15 cellular contexts compared by ENCODE assay signal in the genomic region with DNA sequence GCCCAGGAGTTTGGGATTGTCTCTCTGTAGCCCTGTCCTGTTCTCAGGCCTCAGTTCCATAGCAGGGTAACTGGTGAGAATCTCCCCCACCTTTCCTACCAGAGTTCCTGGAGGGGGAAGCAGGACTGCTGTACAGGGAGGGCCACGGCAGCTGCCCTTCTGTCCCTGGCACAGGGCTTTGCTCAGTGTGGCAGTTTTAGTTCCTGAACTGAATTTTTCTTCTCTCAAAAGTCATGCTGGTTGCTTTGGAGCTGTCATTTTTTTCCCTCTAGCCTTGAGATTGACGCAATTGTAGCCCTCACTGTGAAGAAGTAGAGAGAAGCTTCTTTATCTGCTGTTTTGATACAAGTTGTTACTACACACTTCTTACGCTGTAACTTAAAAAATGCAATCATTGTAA. TPM values are rescaled to one million over a fixed set of nuclear protein-coding genes. Genes with fewer than 3 reads are reported as not detected.
A peak's percentile ranks its signal among the peaks of the same experiment; 100 is the strongest.
DNase-seq lines count a peak whose midpoint lies in the region; ATAC-seq and TF ChIP-seq lines count a peak whose summit lies in the region.
"Had no signal": no experiment of that assay in that cellular context is flagged by ENCODE, and none has a peak within 500 bp of the region (broad histone marks: within the 10 kb centered on the region; RNA-seq: fewer than 3 reads in every experiment).

No MANE protein-coding gene starts in this region.

- CTCF ChIA-PET in HCT116 (lab: Charles Lee): no interaction called here

- H3K4me2 ChIP-seq in HCT116 (ENCODE audit: low read length): no peak overlapping the region
- H3K4me2 ChIP-seq: BLaER1 treated with 17β-estradiol and CSF1 and Interleukin-3, amounts not matched to agents 10 nM and 100 nM had no signal

- no peak for TF ChIP-seq POLR2A in HCT116 (IDR thresholded peaks at IDR 0.05; ENCODE audit: borderline replicate concordance, extremely low read depth, insufficient read depth, insufficient read length)

- ATAC-seq in HCT116 (0 out of 2 replicates have a peak, but pooled peaks have one; percentile 20), left lobe of liver (peak; percentile 53), HG03280 (IDR thresholded peaks at IDR 0.05; ENCODE audit: unreplicated experiment) (no peak), HG02610 (IDR thresholded peaks at IDR 0.05; ENCODE audit: unreplicated experiment) (no peak)
- ATAC-seq: CD8-positive, alpha-beta T cell had no signal

- no peak overlapping the region for H3K9ac ChIP-seq in HCT116 (ENCODE audit: low read length)
- H3K9ac ChIP-seq: BLaER1 treated with 17β-estradiol and CSF1 and Interleukin-3, amounts not matched to agents 10 nM and 100 nM had no signal

- intact Hi-C loops in HCT116 (cut with micrococcal nuclease): no loop called here

- H3K36me3 ChIP-seq in HCT116 (ENCODE audit: control insufficient read depth in 1 of 2, insufficient read depth in 2 of 2, low read length in 2 of 2): no peaks in the 10 kb centered on the region
- H3K36me3 ChIP-seq: BLaER1 treated with 17β-estradiol and CSF1 and Interleukin-3, amounts not matched to agents 10 nM and 100 nM; HAP-1 had no signal

- H2AFZ ChIP-seq in HCT116 (ENCODE audit: low read depth, low read length, poor library complexity, severe bottlenecking): no peak overlapping the region

- no peak for TF ChIP-seq CTCF in HCT116 (IDR thresholded peaks at IDR 0.05 in 2 of 3, conservative IDR thresholded peaks at IDR 0.05 in 1 of 3; ENCODE audit: borderline replicate concordance in 1 of 3, insufficient read depth in 1 of 3, low read depth in 2 of 3, low read length in 2 of 3)

- DNase-seq in HCT116 (ENCODE audit: low read depth, low spot score): no peak
- DNase-seq in SK-MEL-5 (ENCODE audit: low read depth, low spot score): peak; percentile 16
- no peak for DNase-seq in left lobe of liver (ENCODE audit: low spot score)
- DNase-seq in GM19240 (ENCODE audit: insufficient read length, low spot score): no peak
- DNase-seq: Calu3; CD8-positive, alpha-beta T cell; DMS79 treated with DMSO at 0.1 percent for 48 hours; GF-D8; GOT3; KBM-7 had no signal

- H3K9me3 ChIP-seq in HCT116 (ENCODE audit: control insufficient read depth in 1 of 2, insufficient read depth in 1 of 2, low read depth in 1 of 2, low read length in 2 of 2): no peaks in the 10 kb centered on the region
- H3K9me3 ChIP-seq: BLaER1 treated with 17β-estradiol and CSF1 and Interleukin-3, amounts not matched to agents 10 nM and 100 nM; HAP-1 had no signal

- no peak overlapping the region for H3K27ac ChIP-seq in HCT116 (ENCODE audit: low read depth, low read length)
- H3K27ac ChIP-seq: BLaER1 treated with 17β-estradiol and CSF1 and Interleukin-3, amounts not matched to agents 10 nM and 100 nM had no signal

- in situ Hi-C loops in SK-MEL-5 (cut with HindIII; ENCODE audit: low pct_unique_long_range_greater_than_20kb, low sequenced_read_pairs): no loop called here

- no peaks in the 10 kb centered on the region for H3K9me2 ChIP-seq in HCT116 (ENCODE audit: insufficient read depth)

- no peak for TF ChIP-seq RAD21 in HCT116 (IDR thresholded peaks at IDR 0.05; ENCODE audit: low read depth)

- H3K27me3 ChIP-seq in HCT116 (ENCODE audit: insufficient read depth, low read length): no peaks in the 10 kb centered on the region
- H3K27me3 ChIP-seq: BLaER1 treated with 17β-estradiol and CSF1 and Interleukin-3, amounts not matched to agents 10 nM and 100 nM had no signal

- BruUV-seq in HCT116 (replicated peaks; lab: Mats Ljungman, UMichigan): no TSS peak

- H4K20me1 ChIP-seq in HCT116 (ENCODE audit: insufficient read depth): no peaks in the 10 kb centered on the region
- H4K20me1 ChIP-seq: BLaER1 treated with 17β-estradiol and CSF1 and Interleukin-3, amounts not matched to agents 10 nM and 100 nM had no signal

- POLR2A ChIA-PET in HCT116 (lab: Charles Lee): no interaction called here

- H3K79me2 ChIP-seq in HCT116 (ENCODE audit: insufficient read depth, low read length): no peaks in the 10 kb centered on the region

- RAD21 ChIA-PET in HCT116 (lab: Charles Lee; ENCODE audit: low non-redundant PET in 1 of 2, low total read pairs in 2 of 2, uncharacterized antibody in 2 of 2, unreplicated experiment in 2 of 2): no interaction called here

- H3K4me3 ChIP-seq in HCT116 (replicated peaks in 1 of 2; ENCODE audit: low read depth in 1 of 2, low read length in 2 of 2): no peak overlapping the region
- H3K4me3 ChIP-seq: BLaER1 treated with 17β-estradiol and CSF1 and Interleukin-3, amounts not matched to agents 10 nM and 100 nM; HAP-1 had no signal

- no peaks in the 10 kb centered on the region for H3K4me1 ChIP-seq in HCT116 (ENCODE audit: control insufficient read depth in 1 of 2, insufficient read depth in 2 of 2, low read length in 2 of 2)
- H3K4me1 ChIP-seq: HAP-1 had no signal

TF ChIP-seq in HCT116, 20 proteins besides CTCF, POLR2A, EP300 and RAD21:
- no peak for TF ChIP-seq ELF1 (IDR thresholded peaks at IDR 0.05; ENCODE audit: borderline replicate concordance, low read depth)
- no peak for TF ChIP-seq EZH2 (IDR thresholded peaks at IDR 0.05)
- TF ChIP-seq EZH2phosphoT487 (IDR thresholded peaks at IDR 0.05; ENCODE audit: borderline replicate concordance): no peak
- no peak for TF ChIP-seq SP1 (IDR thresholded peaks at IDR 0.05; ENCODE audit: low read depth)
- TF ChIP-seq CBX3 (IDR thresholded peaks at IDR 0.05; ENCODE audit: low read depth): no peak
- TF ChIP-seq, protein P1, sequence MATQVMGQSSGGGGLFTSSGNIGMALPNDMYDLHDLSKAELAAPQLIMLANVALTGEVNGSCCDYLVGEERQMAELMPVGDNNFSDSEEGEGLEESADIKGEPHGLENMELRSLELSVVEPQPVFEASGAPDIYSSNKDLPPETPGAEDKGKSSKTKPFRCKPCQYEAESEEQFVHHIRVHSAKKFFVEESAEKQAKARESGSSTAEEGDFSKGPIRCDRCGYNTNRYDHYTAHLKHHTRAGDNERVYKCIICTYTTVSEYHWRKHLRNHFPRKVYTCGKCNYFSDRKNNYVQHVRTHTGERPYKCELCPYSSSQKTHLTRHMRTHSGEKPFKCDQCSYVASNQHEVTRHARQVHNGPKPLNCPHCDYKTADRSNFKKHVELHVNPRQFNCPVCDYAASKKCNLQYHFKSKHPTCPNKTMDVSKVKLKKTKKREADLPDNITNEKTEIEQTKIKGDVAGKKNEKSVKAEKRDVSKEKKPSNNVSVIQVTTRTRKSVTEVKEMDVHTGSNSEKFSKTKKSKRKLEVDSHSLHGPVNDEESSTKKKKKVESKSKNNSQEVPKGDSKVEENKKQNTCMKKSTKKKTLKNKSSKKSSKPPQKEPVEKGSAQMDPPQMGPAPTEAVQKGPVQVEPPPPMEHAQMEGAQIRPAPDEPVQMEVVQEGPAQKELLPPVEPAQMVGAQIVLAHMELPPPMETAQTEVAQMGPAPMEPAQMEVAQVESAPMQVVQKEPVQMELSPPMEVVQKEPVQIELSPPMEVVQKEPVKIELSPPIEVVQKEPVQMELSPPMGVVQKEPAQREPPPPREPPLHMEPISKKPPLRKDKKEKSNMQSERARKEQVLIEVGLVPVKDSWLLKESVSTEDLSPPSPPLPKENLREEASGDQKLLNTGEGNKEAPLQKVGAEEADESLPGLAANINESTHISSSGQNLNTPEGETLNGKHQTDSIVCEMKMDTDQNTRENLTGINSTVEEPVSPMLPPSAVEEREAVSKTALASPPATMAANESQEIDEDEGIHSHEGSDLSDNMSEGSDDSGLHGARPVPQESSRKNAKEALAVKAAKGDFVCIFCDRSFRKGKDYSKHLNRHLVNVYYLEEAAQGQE (IDR thresholded peaks at IDR 0.05; ENCODE audit: low read depth): no peak
- TF ChIP-seq, protein P2, sequence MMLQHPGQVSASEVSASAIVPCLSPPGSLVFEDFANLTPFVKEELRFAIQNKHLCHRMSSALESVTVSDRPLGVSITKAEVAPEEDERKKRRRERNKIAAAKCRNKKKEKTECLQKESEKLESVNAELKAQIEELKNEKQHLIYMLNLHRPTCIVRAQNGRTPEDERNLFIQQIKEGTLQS (IDR thresholded peaks at IDR 0.05): no peak
- TF ChIP-seq ZFX (IDR thresholded peaks at IDR 0.05): no peak
- TF ChIP-seq TCF7L2 (IDR thresholded peaks at IDR 0.05; ENCODE audit: borderline replicate concordance, extremely low read depth, insufficient read depth, insufficient read length): no peak
- no peak for TF ChIP-seq CEBPB (IDR thresholded peaks at IDR 0.05; ENCODE audit: low read depth)
- TF ChIP-seq POLR2AphosphoS5 (IDR thresholded peaks at IDR 0.05; ENCODE audit: low read depth, low read length): no peak
- no peak for TF ChIP-seq FOSL1 (IDR thresholded peaks at IDR 0.05; ENCODE audit: low read depth)
- TF ChIP-seq ZNF274 (IDR thresholded peaks at IDR 0.05; ENCODE audit: low read depth, low read length): no peak
- no peak for TF ChIP-seq JUND (IDR thresholded peaks at IDR 0.05)
- no peak for TF ChIP-seq SRF (IDR thresholded peaks at IDR 0.05; ENCODE audit: low read depth)
- TF ChIP-seq YY1 (IDR thresholded peaks at IDR 0.05; ENCODE audit: extremely low read depth, insufficient replicate concordance, low read depth, low read length): no peak

RNA-seq across cellular contexts. Expression of a gene that starts 55.5 kb away (rescaled TPM):
- total RNA-seq in HCT116 (2021; ENCODE audit: unreplicated experiment) (2.8 TPM), left lobe of liver (33.3 TPM)
- 1.9 and 2.2 TPM in 2 replicates for polyA plus RNA-seq in HCT116 (2012)
- total RNA-seq in SK-MEL-5 (2014; rRNA removed; shearing (Covaris generic)): 0.45 TPM in 1 of 2 replicates, not detected in the other
- not detected in 2 replicates for polyA plus RNA-seq in SK-MEL-5 (2015; cell fraction: cytosol; rRNA removed)
- not detected in 2 replicates for polyA plus RNA-seq in SK-MEL-5 (2015; cell fraction: nucleus; rRNA removed)
- polyA plus RNA-seq: IgD-negative memory B cell had no signal

Comparison
In these comparisons a context has a peak if more than half of its experiments do, and no peak if none do; other contexts are left out.
1. ATAC-seq: peak in HCT116 (single experiment) and left lobe of liver (single experiment); none in HG03280 (single experiment) and HG02610 (single experiment).